Comparison of ENCODE assay signal across 19 cellular contexts in the genomic region with DNA sequence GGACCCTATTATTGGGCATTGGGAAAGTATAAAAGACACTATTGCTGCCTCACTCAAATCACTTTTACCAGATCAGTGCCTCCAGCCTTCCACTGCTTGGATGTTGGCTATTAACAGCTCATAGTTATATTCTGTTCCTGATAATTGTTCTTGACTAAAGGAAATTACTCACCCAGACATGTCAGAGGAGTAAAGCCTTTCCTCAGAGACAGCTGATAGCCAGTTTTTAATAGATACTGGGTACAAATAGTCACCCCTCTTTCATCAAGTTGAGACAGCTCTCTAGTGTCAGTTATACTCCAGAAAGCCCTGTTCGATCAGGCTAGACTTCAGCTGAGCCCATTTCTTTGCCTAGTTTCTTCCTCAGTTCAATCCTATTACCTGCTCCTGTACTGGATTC.
DNase-seq lines count a peak whose midpoint lies in the region; ATAC-seq and TF ChIP-seq lines count a peak whose summit lies in the region.
"Had no signal": no experiment of that assay in that cellular context is flagged by ENCODE, and none has a peak within 500 bp of the region (broad histone marks: within the 10 kb centered on the region; RNA-seq: fewer than 3 reads in every experiment).

No MANE protein-coding gene starts in this region.

- no peaks in the 10 kb centered on the region for H3K79me2 ChIP-seq in SK-N-SH (ENCODE audit: insufficient read depth)

- H3K27ac Mint-ChIP-seq in activated CD4-positive, alpha-beta T cell treated with anti-CD3 and anti-CD28 coated beads, Interleukin-2, amount 10 ng/mL, durations not matched to agents 24 days and 14 days: no peak overlapping the region
- H3K27ac Mint-ChIP-seq: GM23338 had no signal

- H3K27me3 Mint-ChIP-seq in activated CD4-positive, alpha-beta T cell treated with anti-CD3 and anti-CD28 coated beads, Interleukin-2, amount 10 ng/mL, durations not matched to agents 24 days and 14 days: no peaks in the 10 kb centered on the region

- H3K9me3 Mint-ChIP-seq in activated CD4-positive, alpha-beta T cell treated with anti-CD3 and anti-CD28 coated beads, Interleukin-2, amount 10 ng/mL, durations not matched to agents 24 days and 14 days: peaks cover 12% of the 10 kb centered on the region

- no peaks in the 10 kb centered on the region for H3K36me3 ChIP-seq in SK-N-SH (replicated peaks in 1 of 2; ENCODE audit: control insufficient read depth in 1 of 2, insufficient read depth in 2 of 2, low read length in 1 of 2)

- WGBS in SK-N-SH (ENCODE audit: low lambda C conversion rate): 22% methylated on average over 1 of the region's 1 CpG
- 35% methylated on average over 1 of the region's 1 CpG for WGBS in right cardiac atrium

- POLR2A ChIA-PET in SK-N-SH (lab: Yijun Ruan, JAX): no interaction called here

- peaks cover 11% of the 10 kb centered on the region for H3K4me1 Mint-ChIP-seq in activated CD4-positive, alpha-beta T cell treated with anti-CD3 and anti-CD28 coated beads, Interleukin-2, amount 10 ng/mL, durations not matched to agents 24 days and 14 days
- H3K4me1 Mint-ChIP-seq: GM23338 had no signal

- TF ChIP-seq EP300 in SK-N-SH (IDR thresholded peaks at IDR 0.05; ENCODE audit: borderline replicate concordance in 1 of 2, low read depth in 1 of 2, low read length in 1 of 2): no peak

- CTCF ChIA-PET in SK-N-SH (lab: Yijun Ruan, JAX): interaction anchor here (0.9 kb wide), 1 partner anchor 70 kb away, joined by 3 read pairs; no protein-coding TSS in a partner anchor

- intact Hi-C loops in right cardiac atrium (cut with DNase I): no loop called here
- intact Hi-C loops in activated CD4-positive, alpha-beta T cell treated with anti-CD3 and anti-CD28 coated beads, Interleukin-2, amount 10 ng/mL, durations not matched to agents 24 days and 14 days (cut with micrococcal nuclease): no loop called here

- TF ChIP-seq CTCF in SK-N-SH (IDR thresholded peaks at IDR 0.05) (no peak), fibroblast of pulmonary artery (IDR thresholded peaks at IDR 0.05; ENCODE audit: low read length, missing control alignments) (no peak)

- H3K4me1 ChIP-seq in SK-N-SH (ENCODE audit: control insufficient read depth in 1 of 2, insufficient read depth in 2 of 2, low read depth in 1 of 2, low read length in 1 of 2) (no peaks in the 10 kb centered on the region), right cardiac atrium (ENCODE audit: control insufficient read depth, insufficient read depth, low read length) (no peaks in the 10 kb centered on the region)
- H3K4me1 ChIP-seq: Caco-2 had no signal

- TF ChIP-seq RAD21 in SK-N-SH (IDR thresholded peaks at IDR 0.05; ENCODE audit: low read length): no peak

- ATAC-seq in right cardiac atrium (peak; percentile 51 to 59), GM18873 (IDR thresholded peaks at IDR 0.05; ENCODE audit: low FRiP score, unreplicated experiment) (no peak), HG02938 (IDR thresholded peaks at IDR 0.05; ENCODE audit: unreplicated experiment) (no peak)
- ATAC-seq: GM23338, HepG2 had no signal

- H3F3A ChIP-seq in SK-N-SH (replicated peaks; ENCODE audit: insufficient read depth): no peaks in the 10 kb centered on the region

- H3K9me3 ChIP-seq in SK-N-SH (no peaks in the 10 kb centered on the region), right cardiac atrium (ENCODE audit: control insufficient read depth, low read length) (no peaks in the 10 kb centered on the region)
- H3K9me3 ChIP-seq: Caco-2 had no signal

- no peak for DNase-seq in SK-N-SH
- peak; percentile 40 for DNase-seq in fibroblast of pulmonary artery (ENCODE audit: low read depth)
- DNase-seq in right cardiac atrium: no peak
- DNase-seq in activated CD4-positive, alpha-beta T cell treated with anti-CD3 and anti-CD28 coated beads, Interleukin-2, amount 10 ng/mL, durations not matched to agents 24 days and 14 days: no peak
- no peak for DNase-seq in H4 (ENCODE audit: low spot score)
- DNase-seq: ACHN, AML-193, Caco-2, KG1, NCI-H1436, NCI-H2029, NCI-H2171, NCI-H446 treated with DMSO at 0.1 percent for 48 hours, NCI-H774, RPMI8226 had no signal

- H3K4me3 ChIP-seq in SK-N-SH (ENCODE audit: low read depth in 2 of 2, low read length in 1 of 2) (no peak overlapping the region), fibroblast of pulmonary artery (replicated peaks; ENCODE audit: low read depth, low read length) (no peak overlapping the region), right cardiac atrium (ENCODE audit: low read length) (no peak overlapping the region)
- H3K4me3 ChIP-seq: GM23338 had no signal

- no peaks in the 10 kb centered on the region for H4K20me1 ChIP-seq in SK-N-SH (ENCODE audit: insufficient read depth)

- H2AFZ ChIP-seq in SK-N-SH (ENCODE audit: low read depth): no peak overlapping the region
- H2AFZ ChIP-seq: GM23338 had no signal

- H3K27me3 ChIP-seq in SK-N-SH (ENCODE audit: insufficient read depth) (no peaks in the 10 kb centered on the region), right cardiac atrium (ENCODE audit: control insufficient read depth, insufficient read depth) (no peaks in the 10 kb centered on the region)

- H3K4me3 Mint-ChIP-seq in activated CD4-positive, alpha-beta T cell treated with anti-CD3 and anti-CD28 coated beads, Interleukin-2, amount 10 ng/mL, durations not matched to agents 24 days and 14 days: no peak overlapping the region
- H3K4me3 Mint-ChIP-seq: GM23338 had no signal

- no peaks in the 10 kb centered on the region for H3K9me2 ChIP-seq in SK-N-SH

- peaks cover 11% of the 10 kb centered on the region for H3K36me3 Mint-ChIP-seq in activated CD4-positive, alpha-beta T cell treated with anti-CD3 and anti-CD28 coated beads, Interleukin-2, amount 10 ng/mL, durations not matched to agents 24 days and 14 days (ENCODE audit: low read depth)

- no peak overlapping the region for H3K4me2 ChIP-seq in SK-N-SH
- H3K4me2 ChIP-seq: GM23338 had no signal

- H3K9ac ChIP-seq in SK-N-SH: no peak overlapping the region

- H3K27ac ChIP-seq in SK-N-SH (ENCODE audit: low read depth in 2 of 2, low read length in 1 of 2): no peak overlapping the region
- peak overlapping the region; percentile 42 for H3K27ac ChIP-seq in right cardiac atrium (ENCODE audit: low read length)

TF ChIP-seq in SK-N-SH, 30 proteins besides CTCF, POLR2A, EP300 and RAD21:
- TF ChIP-seq PBX3 (IDR thresholded peaks at IDR 0.05) (peak; percentile 58), EZH2phosphoT487 (IDR thresholded peaks at IDR 0.05; ENCODE audit: borderline replicate concordance, low read depth) (no peak)

Comparison
In these comparisons a context has a peak if more than half of its experiments do, and no peak if none do; other contexts are left out.
1. ATAC-seq: peak in right cardiac atrium (2 of 2); none in GM18873 (single experiment) and HG02938 (single experiment).